Comparison of ENCODE assay signal across 7 cellular contexts in the genomic region with DNA sequence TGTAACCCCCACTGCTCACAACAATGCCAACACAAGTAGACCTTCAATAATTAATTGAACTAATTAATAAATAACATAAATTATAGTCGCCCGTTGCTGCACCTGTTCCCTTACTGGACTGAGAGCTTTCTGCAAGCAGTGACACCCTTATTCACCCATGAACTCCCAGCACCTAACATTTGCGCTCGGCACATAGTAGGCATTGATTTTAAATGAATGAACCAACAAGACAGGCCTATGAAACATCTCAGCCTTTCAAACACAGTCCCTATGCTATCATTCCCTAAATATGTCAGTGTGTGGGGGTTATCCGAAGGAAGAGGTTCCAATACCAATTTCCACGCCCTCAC. TPM values are rescaled to one million over a fixed set of nuclear protein-coding genes. Genes with fewer than 3 reads are reported as not detected.
DNase-seq lines count a peak whose midpoint lies in the region; ATAC-seq and TF ChIP-seq lines count a peak whose summit lies in the region.

No MANE protein-coding gene starts in this region.

- H3K4me3 ChIP-seq in HFF-Myc (replicated peaks; ENCODE audit: low read depth, low read length) (peak overlapping the region; percentile 86), iPS-18c (ENCODE audit: insufficient read depth, low read depth, low read length) (peak overlapping the region; percentile 57)

- peak overlapping the region; percentile 87 for H3K4me3 Mint-ChIP-seq in activated T-helper 1 cell treated with anti-CD3 and anti-CD28 coated beads, Interleukin-12 subunit alpha, Interleukin-12 subunit beta, Interleukin-2, Interleukin-4 antibody, amounts not matched to agents 30 ng/mL and 10 ng/mL and 1 ng/mL, durations not matched to agents 14 hours and 24 hours and 36 hours
- peak overlapping the region; percentile 91 to 95 for H3K4me3 Mint-ChIP-seq in stimulated activated naive B cell treated with anti-CD40 and anti-IgM and Interleukin-4, amounts not matched to agents 10 μg/mL and 1 μg/mL and 100 μg/mL, for 72 hours

- peaks cover 10% of the 10 kb centered on the region for H3K36me3 Mint-ChIP-seq in activated T-helper 1 cell treated with anti-CD3 and anti-CD28 coated beads, Interleukin-12 subunit alpha, Interleukin-12 subunit beta, Interleukin-2, Interleukin-4 antibody, amounts not matched to agents 30 ng/mL and 10 ng/mL and 1 ng/mL, durations not matched to agents 14 hours and 24 hours and 36 hours (ENCODE audit: low read depth)
- peaks cover 6 to 14% of the 10 kb centered on the region in 2 donors for H3K36me3 Mint-ChIP-seq in stimulated activated naive B cell treated with anti-CD40 and anti-IgM and Interleukin-4, amounts not matched to agents 10 μg/mL and 1 μg/mL and 100 μg/mL, for 72 hours

- peak overlapping the region; percentile 95 for H3K27ac Mint-ChIP-seq in activated T-helper 1 cell treated with anti-CD3 and anti-CD28 coated beads, Interleukin-12 subunit alpha, Interleukin-12 subunit beta, Interleukin-2, Interleukin-4 antibody, amounts not matched to agents 30 ng/mL and 10 ng/mL and 1 ng/mL, durations not matched to agents 14 hours and 24 hours and 36 hours
- peak overlapping the region; percentile 95 for H3K27ac Mint-ChIP-seq in stimulated activated naive B cell treated with anti-CD40 and anti-IgM and Interleukin-4, amounts not matched to agents 10 μg/mL and 1 μg/mL and 100 μg/mL, for 72 hours

- H3K4me1 Mint-ChIP-seq in activated T-helper 1 cell treated with anti-CD3 and anti-CD28 coated beads, Interleukin-12 subunit alpha, Interleukin-12 subunit beta, Interleukin-2, Interleukin-4 antibody, amounts not matched to agents 30 ng/mL and 10 ng/mL and 1 ng/mL, durations not matched to agents 14 hours and 24 hours and 36 hours (ENCODE audit: low read depth): peaks cover 46% of the 10 kb centered on the region
- peaks cover 49 to 79% of the 10 kb centered on the region in 2 donors for H3K4me1 Mint-ChIP-seq in stimulated activated naive B cell treated with anti-CD40 and anti-IgM and Interleukin-4, amounts not matched to agents 10 μg/mL and 1 μg/mL and 100 μg/mL, for 72 hours

- H3K9me3 ChIP-seq in iPS-18c (ENCODE audit: control insufficient read depth, insufficient read depth, low read length): no peaks in the 10 kb centered on the region

- intact Hi-C loops in activated T-helper 1 cell treated with anti-CD3 and anti-CD28 coated beads, Interleukin-12 subunit alpha, Interleukin-12 subunit beta, Interleukin-2, Interleukin-4 antibody, amounts not matched to agents 30 ng/mL and 10 ng/mL and 1 ng/mL, durations not matched to agents 14 hours and 24 hours and 36 hours (cut with micrococcal nuclease): loop anchor here (1.0 to 10.0 kb wide), 11 partner anchors 8 to 817 kb away; a partner anchor contains a TSS

- H3K27me3 Mint-ChIP-seq in activated T-helper 1 cell treated with anti-CD3 and anti-CD28 coated beads, Interleukin-12 subunit alpha, Interleukin-12 subunit beta, Interleukin-2, Interleukin-4 antibody, amounts not matched to agents 30 ng/mL and 10 ng/mL and 1 ng/mL, durations not matched to agents 14 hours and 24 hours and 36 hours (ENCODE audit: insufficient read depth): no peaks in the 10 kb centered on the region
- H3K27me3 Mint-ChIP-seq in stimulated activated naive B cell treated with anti-CD40 and anti-IgM and Interleukin-4, amounts not matched to agents 10 μg/mL and 1 μg/mL and 100 μg/mL, for 72 hours: no peaks in the 10 kb centered on the region

- DNase-seq in HFF-Myc (ENCODE audit: extremely low read depth, low read depth) (no peak), amniotic stem cell (lab: John Stamatoyannopoulos, UW) (no peak), GOT3 (lab: John Stamatoyannopoulos, UW) (no peak)
- no peak for DNase-seq in activated T-helper 1 cell treated with anti-CD3 and anti-CD28 coated beads, Interleukin-12 subunit alpha, Interleukin-12 subunit beta, Interleukin-2, Interleukin-4 antibody, amounts not matched to agents 30 ng/mL and 10 ng/mL and 1 ng/mL, durations not matched to agents 14 hours and 24 hours and 36 hours (ENCODE audit: low spot score)
- DNase-seq in stimulated activated naive B cell treated with anti-CD40 and anti-IgM and Interleukin-4, amounts not matched to agents 10 μg/mL and 1 μg/mL and 100 μg/mL, for 72 hours: no peak

- H3K9me3 Mint-ChIP-seq in activated T-helper 1 cell treated with anti-CD3 and anti-CD28 coated beads, Interleukin-12 subunit alpha, Interleukin-12 subunit beta, Interleukin-2, Interleukin-4 antibody, amounts not matched to agents 30 ng/mL and 10 ng/mL and 1 ng/mL, durations not matched to agents 14 hours and 24 hours and 36 hours: no peaks in the 10 kb centered on the region
- no peaks in the 10 kb centered on the region for H3K9me3 Mint-ChIP-seq in stimulated activated naive B cell treated with anti-CD40 and anti-IgM and Interleukin-4, amounts not matched to agents 10 μg/mL and 1 μg/mL and 100 μg/mL, for 72 hours

- TF ChIP-seq CTCF in HFF-Myc (IDR thresholded peaks at IDR 0.05; ENCODE audit: low read depth, low read length, missing control alignments): no peak

- no peak for ATAC-seq in stimulated activated naive B cell treated with anti-CD40 and anti-IgM and Interleukin-4, amounts not matched to agents 10 μg/mL and 1 μg/mL and 100 μg/mL, for 72 hours (replicated peaks)
- ATAC-seq in HG03139 (IDR thresholded peaks at IDR 0.05; ENCODE audit: unreplicated experiment): no peak

RNA-seq across cellular contexts. Expression of a gene that starts 1.1 kb away (rescaled TPM):
- total RNA-seq in activated T-helper 1 cell treated with anti-CD3 and anti-CD28 coated beads, Interleukin-12 subunit alpha, Interleukin-12 subunit beta, Interleukin-2, Interleukin-4 antibody, amounts not matched to agents 30 ng/mL and 10 ng/mL and 1 ng/mL, durations not matched to agents 14 hours and 24 hours and 36 hours: 78.3 and 81.2 TPM in 2 replicates

RNA-seq across cellular contexts. Expression of a gene that starts 1.3 kb away (rescaled TPM):
- total RNA-seq in activated T-helper 1 cell treated with anti-CD3 and anti-CD28 coated beads, Interleukin-12 subunit alpha, Interleukin-12 subunit beta, Interleukin-2, Interleukin-4 antibody, amounts not matched to agents 30 ng/mL and 10 ng/mL and 1 ng/mL, durations not matched to agents 14 hours and 24 hours and 36 hours: 3.9 and 4.7 TPM in 2 replicates
